ENCODE assay signal across 11 cellular contexts in the genomic region with DNA sequence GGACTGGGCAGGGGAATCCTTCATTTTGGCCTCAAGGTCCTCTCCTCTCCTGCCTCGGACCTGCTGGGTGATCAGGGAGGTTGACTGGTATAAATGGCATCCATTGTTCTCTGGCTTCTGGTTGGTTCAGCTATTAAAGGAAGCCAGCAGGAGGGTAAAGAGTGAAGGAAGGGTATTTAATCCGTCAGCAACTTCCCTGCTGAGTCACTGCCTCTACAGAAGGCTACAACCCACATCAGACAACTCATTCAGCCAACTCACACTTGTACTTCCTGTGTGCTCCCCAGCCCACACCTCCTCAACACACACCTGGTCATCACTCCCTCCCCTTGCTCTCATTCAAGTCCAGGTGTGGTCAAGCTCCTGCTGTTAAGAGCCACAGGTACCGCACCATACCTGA.
DNase-seq lines count a peak whose midpoint lies in the region; FAIRE-seq and TF ChIP-seq lines count a peak whose summit lies in the region.
"Had no signal": no experiment of that assay in that cellular context is flagged by ENCODE, and none has a peak within 500 bp of the region (broad histone marks: within the 10 kb centered on the region; RNA-seq: fewer than 3 reads in every experiment).

No MANE protein-coding gene starts in this region.

- no peak overlapping the region for H3K4me2 ChIP-seq in keratinocyte (ENCODE audit: control insufficient read depth, extremely low read depth, insufficient read depth, low read depth, low read length)

- DNase-seq in Daoy (ENCODE audit: low read depth) (peak; percentile 74), Kasumi-1 (lab: John Stamatoyannopoulos, UW) (peak; percentile 29 to 49), SW480 (ENCODE audit: low spot score) (peak; percentile 99), keratinocyte (ENCODE audit: low read depth, low spot score) (no peak), SK-N-DZ (ENCODE audit: low spot score) (no peak), NCI-H526 (lab: John Stamatoyannopoulos, UW) (no peak), occipital lobe (lab: John Stamatoyannopoulos, UW) (no peak)
- DNase-seq: activated effector memory CD4-positive, alpha-beta T cell treated with anti-CD3 and anti-CD28 coated beads, Interleukin-2, amount 50 U/mL, for 16 hours; CD8-positive, alpha-beta T cell; NCI-H526 treated with DMSO at 0.1 percent for 48 hours; stimulated activated naive CD8-positive, alpha-beta T cell treated with anti-CD3 and anti-CD28 coated beads, Interleukin-15, amount 100 ng/mL, for 72 hours had no signal

- H3K9ac ChIP-seq in keratinocyte (ENCODE audit: control insufficient read depth, extremely low read depth, insufficient read depth, low read length), result no peak overlapping the region

- H3K9me1 ChIP-seq in keratinocyte (ENCODE audit: control insufficient read depth, extremely low read depth, insufficient read depth, low read length), result no peaks in the 10 kb centered on the region

- H3K27me3 ChIP-seq in keratinocyte (ENCODE audit: control insufficient read depth, extremely low read depth, insufficient read depth, low read length), result no peaks in the 10 kb centered on the region

- no peaks in the 10 kb centered on the region for H3K9me3 ChIP-seq in keratinocyte (ENCODE audit: control insufficient read depth, low read depth, low read length)

- dilution Hi-C loops in keratinocyte (cut with MboI; ENCODE audit: extremely low pct_ligation_motif_present, low sequenced_read_pairs), result no loop called here

- no peak for TF ChIP-seq CTCF in keratinocyte (optimal IDR thresholded peaks at IDR 0.05 in 1 of 3, IDR thresholded peaks at IDR 0.05 in 1 of 3, conservative IDR thresholded peaks at IDR 0.05 in 1 of 3; ENCODE audit: extremely low read depth in 1 of 3, insufficient read depth in 2 of 3, low read length in 3 of 3)

- no peaks in the 10 kb centered on the region for H3K79me2 ChIP-seq in keratinocyte (ENCODE audit: control insufficient read depth, insufficient read depth, low read length)

- H3K4me1 ChIP-seq in keratinocyte (ENCODE audit: control insufficient read depth, extremely low read depth, insufficient read depth, low read length), result no peaks in the 10 kb centered on the region

- H3K4me3 ChIP-seq in keratinocyte (ENCODE audit: control insufficient read depth in 2 of 3, extremely low read depth in 1 of 3, insufficient read depth in 2 of 3, low read depth in 1 of 3, low read length in 3 of 3), result no peak overlapping the region

- H3K36me3 ChIP-seq in keratinocyte (ENCODE audit: control insufficient read depth in 2 of 2, extremely low read depth in 1 of 2, insufficient read depth in 2 of 2, low read length in 2 of 2), result no peaks in the 10 kb centered on the region

- H2AFZ ChIP-seq in keratinocyte (ENCODE audit: control insufficient read depth, low read length), result no peak overlapping the region

- H4K20me1 ChIP-seq in keratinocyte (ENCODE audit: control insufficient read depth, extremely low read depth, insufficient read depth, low read length), result no peaks in the 10 kb centered on the region

- FAIRE-seq in keratinocyte (lab: Jason Lieb, UNC), result peak; percentile 83

- no peak overlapping the region for H3K27ac ChIP-seq in keratinocyte (ENCODE audit: control insufficient read depth, insufficient read depth, low read length)

Comparison
In these comparisons a context has a peak if more than half of its experiments do, and no peak if none do; other contexts are left out.
1. DNase-seq: peak in Daoy (single experiment), Kasumi-1 (2 of 2) and SW480 (single experiment); none in keratinocyte (single experiment), SK-N-DZ (single experiment), NCI-H526 (0 of 2) and occipital lobe (single experiment).